ENCODE assay signal across 8 cellular contexts in genomic region chr14:24213866-24214652, GRCh38. TPM values are rescaled to one million over a fixed set of nuclear protein-coding genes. Genes with fewer than 3 reads are reported as not detected.
DNase-seq lines count a peak whose midpoint lies in the region; ATAC-seq and TF ChIP-seq lines count a peak whose summit lies in the region.

No MANE protein-coding gene starts in this region.

- H3K36me3 ChIP-seq in CD4-positive, alpha-beta memory T cell (ENCODE audit: insufficient read depth, low read length): peaks cover 23% of the 10 kb centered on the region
- H3K36me3 ChIP-seq in PC-3 (ENCODE audit: low read depth, low read length) (peaks cover 21% of the 10 kb centered on the region), neuronal stem cell (replicated peaks in 1 of 2; ENCODE audit: control insufficient read depth in 2 of 2, insufficient read depth in 2 of 2, low read length in 2 of 2) (peaks cover 23 to 53% of the 10 kb centered on the region in 2 donors)

- intact Hi-C loops in CD4-positive, alpha-beta memory T cell (cut with micrococcal nuclease): loop anchor here (1.0 to 2.0 kb wide), 6 partner anchors 19 to 99 kb away; partner anchors contain the start of genes DCAF11, EMC9, IPO4 and IRF9
- intact Hi-C loops in PC-3 (cut with micrococcal nuclease): loop anchor here (2.0 kb wide), 1 partner anchor 17 kb away; no protein-coding TSS in a partner anchor

- H3K9me3 Mint-ChIP-seq in CD4-positive, alpha-beta memory T cell: peaks cover 0 to 5% (median 0%) of the 10 kb centered on the region in 8 donors
- no peaks in the 10 kb centered on the region for H3K9me3 Mint-ChIP-seq in endothelial cell (ENCODE audit: unreplicated experiment)

- no peaks in the 10 kb centered on the region for H4K20me1 ChIP-seq in PC-3 (ENCODE audit: low read length)

- no peak overlapping the region for H3K23ac ChIP-seq in neuronal stem cell (ENCODE audit: low read depth, low read length, poor library complexity)

- no peak overlapping the region for H3K4ac ChIP-seq in neuronal stem cell (ENCODE audit: low read length)

- H2BK15ac ChIP-seq in neuronal stem cell (ENCODE audit: low read length): no peak overlapping the region

- TF ChIP-seq CTCF in PC-3 (conservative IDR thresholded peaks at IDR 0.05; ENCODE audit: low read depth, low read length) (no peak), endothelial cell (IDR thresholded peaks at IDR 0.05; ENCODE audit: unreplicated experiment) (no peak)

- H3K4me2 ChIP-seq in PC-3 (ENCODE audit: low read length): peak overlapping the region; percentile 86
- H3K4me2 ChIP-seq in neuronal stem cell (ENCODE audit: insufficient read depth, low read length, poor library complexity, severe bottlenecking): no peak overlapping the region

- H3K27me3 Mint-ChIP-seq in CD4-positive, alpha-beta memory T cell: no peaks in the 10 kb centered on the region
- peaks cover 26% of the 10 kb centered on the region for H3K27me3 Mint-ChIP-seq in endothelial cell (ENCODE audit: unreplicated experiment)

- peaks cover 42% of the 10 kb centered on the region for H3K4me1 ChIP-seq in CD4-positive, alpha-beta memory T cell (ENCODE audit: insufficient read depth, low read length)
- H3K4me1 ChIP-seq in PC-3 (ENCODE audit: insufficient read depth, low read length) (peaks cover 11% of the 10 kb centered on the region), neuronal stem cell (ENCODE audit: control insufficient read depth in 2 of 2, insufficient read depth in 1 of 2, low read depth in 1 of 2, low read length in 2 of 2) (peaks cover 4 to 5% of the 10 kb centered on the region in 2 donors)

- H2BK5ac ChIP-seq in neuronal stem cell (ENCODE audit: low read length): no peak overlapping the region

- no peak overlapping the region for H2AK5ac ChIP-seq in neuronal stem cell (ENCODE audit: low read depth, low read length)

- peak overlapping the region; percentile 95 to 100 (median 99) for H3K27ac Mint-ChIP-seq in CD4-positive, alpha-beta memory T cell
- peak overlapping the region; percentile 96 for H3K27ac Mint-ChIP-seq in endothelial cell (ENCODE audit: unreplicated experiment)

- peak overlapping the region; percentile 88 for H2AFZ ChIP-seq in PC-3 (ENCODE audit: low read length)
- peak overlapping the region; percentile 85 for H2AFZ ChIP-seq in neuronal stem cell (ENCODE audit: low read length)

- BruUV-seq in PC-3 (replicated peaks; lab: Mats Ljungman, UMichigan): TSS peak; percentile 88

- POLR2A ChIA-PET in CD4-positive, alpha-beta memory T cell (lab: Charles Lee; ENCODE audit: partially characterized antibody): interaction anchor here (0.7 to 6.6 kb wide), 34 partner anchors 7 to 1156 kb away, joined by 3 to 171 read pairs (median 8); partner anchors contain the start of genes CBLN3, CIDEB, DCAF11 and DHRS1
- POLR2A ChIA-PET in PC-3 (lab: Charles Lee; ENCODE audit: unreplicated experiment): interaction anchor here (0.6 to 1.1 kb wide), 2 partner anchors 28 to 1572 kb away, joined by 3 to 4 read pairs; partner anchors contain the start of gene TINF2

- peaks cover 13% of the 10 kb centered on the region; the same call in 1 of the 2 replicates for H3K79me2 ChIP-seq in PC-3 (ENCODE audit: low read length)

- no peaks in the 10 kb centered on the region for H3K27me3 ChIP-seq in CD4-positive, alpha-beta memory T cell (ENCODE audit: insufficient read depth, low read length)
- no peaks in the 10 kb centered on the region for H3K27me3 ChIP-seq in PC-3 (ENCODE audit: low read length)
- no peaks in the 10 kb centered on the region for H3K27me3 ChIP-seq in neuronal stem cell (ENCODE audit: control insufficient read depth in 3 of 3, insufficient read depth in 3 of 3, low read depth in 1 of 3, low read length in 3 of 3)

- CTCF ChIA-PET in CD4-positive, alpha-beta memory T cell (lab: Charles Lee; ENCODE audit: partially characterized antibody): interaction anchor here (0.6 to 4.9 kb wide), 14 partner anchors 10 to 222 kb away, joined by 3 to 68 read pairs (median 9); partner anchors contain the start of genes CIDEB, DCAF11, DHRS1 and NOP9
- CTCF ChIA-PET in PC-3 (lab: Charles Lee): interaction anchor here (0.7 to 1.2 kb wide), 3 partner anchors 27 to 82 kb away, joined by 3 to 4 read pairs (median 3); partner anchors contain the start of gene IRF9

- no peaks in the 10 kb centered on the region for H3K9me2 ChIP-seq in PC-3 (replicated peaks; ENCODE audit: low read length)

- no peak overlapping the region for H3K14ac ChIP-seq in neuronal stem cell (ENCODE audit: low read length)

- no peak overlapping the region for H2BK120ac ChIP-seq in neuronal stem cell (ENCODE audit: low read depth, low read length)

- H3K4me3 ChIP-seq in CD4-positive, alpha-beta memory T cell (ENCODE audit: low read length in 2 of 2): peak overlapping the region in 1 of 2 donors; percentile 91
- peak overlapping the region; percentile 86 for H3K4me3 ChIP-seq in PC-3 (ENCODE audit: low read length)
- peak overlapping the region in 1 of 2 donors; percentile 62 for H3K4me3 ChIP-seq in neuronal stem cell (ENCODE audit: low read length in 2 of 2)

- H3K4me1 Mint-ChIP-seq in CD4-positive, alpha-beta memory T cell: peaks cover 33 to 72% (median 48%) of the 10 kb centered on the region in 4 donors
- peaks cover 21% of the 10 kb centered on the region for H3K4me1 Mint-ChIP-seq in endothelial cell (ENCODE audit: unreplicated experiment)

- no peak for DNase-seq in CD4-positive, alpha-beta memory T cell
- no peak for DNase-seq in PC-3
- DNase-seq in endothelial cell (ENCODE audit: low spot score): no peak
- no peak for DNase-seq in neuronal stem cell (ENCODE audit: low spot score)
- DNase-seq in SKM-1 treated with dmso at 0.1 percent for 144 hours (lab: John Stamatoyannopoulos, UW; ENCODE audit: unreplicated experiment): no peak
- DNase-seq in T1000 (lab: John Stamatoyannopoulos, UW): no peak
- no peak for DNase-seq in SIG-M5 (lab: John Stamatoyannopoulos, UW)
- no peak for DNase-seq in NCI-H345 treated with DMSO at 0.1 percent for 48 hours (lab: John Stamatoyannopoulos, UW; ENCODE audit: unreplicated experiment)

- no peak overlapping the region for H2BK12ac ChIP-seq in neuronal stem cell (ENCODE audit: low read length)

- WGBS in neuronal stem cell (ENCODE audit: extremely low coverage in 2 of 2, insufficient read length in 2 of 2, insufficient replicate concordance in 1 of 2), 2 donors: no CpG with 5 or more reads among the region's 7 CpGs

- peaks cover 21 to 49% of the 10 kb centered on the region in 2 donors for H3K36me3 Mint-ChIP-seq in CD4-positive, alpha-beta memory T cell
- H3K36me3 Mint-ChIP-seq in endothelial cell (ENCODE audit: low read depth, unreplicated experiment): peaks cover 24% of the 10 kb centered on the region

- H3K9ac ChIP-seq in PC-3 (ENCODE audit: low read length): peak overlapping the region; percentile 95
- no peak overlapping the region for H3K9ac ChIP-seq in neuronal stem cell (ENCODE audit: low read depth, low read length, poor library complexity)

- peaks cover 5% of the 10 kb centered on the region for H3F3A ChIP-seq in PC-3 (ENCODE audit: low read length, unreplicated experiment)

- H3K9me3 ChIP-seq in CD4-positive, alpha-beta memory T cell (ENCODE audit: control insufficient read depth in 1 of 2, low read length in 2 of 2): no peaks in the 10 kb centered on the region
- H3K9me3 ChIP-seq in PC-3 (ENCODE audit: low read length): no peaks in the 10 kb centered on the region
- no peaks in the 10 kb centered on the region for H3K9me3 ChIP-seq in neuronal stem cell (replicated peaks in 1 of 2; ENCODE audit: control insufficient read depth in 2 of 2, insufficient read depth in 1 of 2, low read depth in 1 of 2, low read length in 2 of 2)

- no peak overlapping the region for H3K18ac ChIP-seq in neuronal stem cell (ENCODE audit: low read length)

- ATAC-seq in PC-3: no peak

- no peak overlapping the region for H4K8ac ChIP-seq in neuronal stem cell (ENCODE audit: low read depth, low read length)

- no peak overlapping the region for H4K91ac ChIP-seq in neuronal stem cell (ENCODE audit: low read depth, low read length, poor library complexity)

- no peaks in the 10 kb centered on the region for H3K79me1 ChIP-seq in neuronal stem cell (ENCODE audit: low read depth, low read length)

- H3K4me3 Mint-ChIP-seq in CD4-positive, alpha-beta memory T cell: peak overlapping the region; percentile 92 to 99 (median 96)
- peak overlapping the region; percentile 93 for H3K4me3 Mint-ChIP-seq in endothelial cell (ENCODE audit: unreplicated experiment)

- peak overlapping the region; percentile 100 for H3K27ac ChIP-seq in CD4-positive, alpha-beta memory T cell (ENCODE audit: low read depth, low read length)
- peak overlapping the region; percentile 93 for H3K27ac ChIP-seq in PC-3 (ENCODE audit: low read length)
- no peak overlapping the region for H3K27ac ChIP-seq in neuronal stem cell (replicated peaks; ENCODE audit: low read length)

RNA-seq across cellular contexts. Expression of gene CHMP4A, which starts 0.8 kb away (rescaled TPM):
- total RNA-seq in CD4-positive, alpha-beta memory T cell: 100 to 1,000 TPM in 1 of 2 experiments, 10 to 100 TPM in 1; 99.3 to 101 TPM
- 100 to 1,000 TPM; 164 to 194 TPM for polyA plus RNA-seq in CD4-positive, alpha-beta memory T cell
- 58.3 and 67.9 TPM in 2 replicates for total RNA-seq in PC-3 (2014; rRNA removed)
- 34.3 TPM for total RNA-seq in endothelial cell (ENCODE audit: unreplicated experiment)
- polyA plus RNA-seq in neuronal stem cell (2013, experiment 1 of 2): 23.5 TPM
- 23.9 TPM for polyA plus RNA-seq in neuronal stem cell (2013, experiment 2 of 2)

RNA-seq across cellular contexts. Expression of gene MDP1, which starts 1.8 kb away (rescaled TPM):
- 10 to 100 TPM; 12.5 to 15.3 TPM for total RNA-seq in CD4-positive, alpha-beta memory T cell
- 10 to 100 TPM; 27.3 to 28.1 TPM for polyA plus RNA-seq in CD4-positive, alpha-beta memory T cell
- total RNA-seq in PC-3 (2014; rRNA removed) (16.2 and 23.5 TPM in 2 replicates), endothelial cell (ENCODE audit: unreplicated experiment) (17.4 TPM)
- 26.4 TPM for polyA plus RNA-seq in neuronal stem cell (2013, experiment 1 of 2)
- polyA plus RNA-seq in neuronal stem cell (2013, experiment 2 of 2): 28.7 TPM

RNA-seq across cellular contexts. Expression of gene TSSK4, which starts 8.6 kb away (rescaled TPM):
- 1 to 10 TPM; 1.2 to 1.9 TPM for total RNA-seq in CD4-positive, alpha-beta memory T cell
- 1 to 10 TPM in 1 of 2 donors, under 1 TPM in 1; 0.47 to 1.3 TPM for polyA plus RNA-seq in CD4-positive, alpha-beta memory T cell
- 0.11 TPM in 1 of 2 replicates, not detected in the other for total RNA-seq in PC-3 (2014; rRNA removed)
- not detected for total RNA-seq in endothelial cell (ENCODE audit: unreplicated experiment)
- 0.06 TPM for polyA plus RNA-seq in neuronal stem cell (2013, experiment 1 of 2)
- 0.07 TPM for polyA plus RNA-seq in neuronal stem cell (2013, experiment 2 of 2)

RNA-seq across cellular contexts. Expression of gene NEDD8, which starts 18.1 kb away (rescaled TPM):
- 100 to 1,000 TPM; 116 to 127 TPM for total RNA-seq in CD4-positive, alpha-beta memory T cell
- 100 to 1,000 TPM; 351 to 425 TPM for polyA plus RNA-seq in CD4-positive, alpha-beta memory T cell
- total RNA-seq in PC-3 (2014; rRNA removed) (330 and 337 TPM in 2 replicates), endothelial cell (ENCODE audit: unreplicated experiment) (154 TPM)
- polyA plus RNA-seq in neuronal stem cell (2013, experiment 1 of 2): 312 TPM
- polyA plus RNA-seq in neuronal stem cell (2013, experiment 2 of 2): 307 TPM

RNA-seq across cellular contexts. Expression of gene GMPR2, which starts 18.7 kb away (rescaled TPM):
- 10 to 100 TPM; 91.0 to 95.8 TPM for total RNA-seq in CD4-positive, alpha-beta memory T cell
- 100 to 1,000 TPM; 103 to 116 TPM for polyA plus RNA-seq in CD4-positive, alpha-beta memory T cell
- total RNA-seq in PC-3 (2014; rRNA removed) (51.8 and 56.9 TPM in 2 replicates), endothelial cell (ENCODE audit: unreplicated experiment) (61.3 TPM)
- 59.3 TPM for polyA plus RNA-seq in neuronal stem cell (2013, experiment 1 of 2)
- 60.1 TPM for polyA plus RNA-seq in neuronal stem cell (2013, experiment 2 of 2)
